Comparison of ENCODE assay signal across 24 cellular contexts in the genomic region with DNA sequence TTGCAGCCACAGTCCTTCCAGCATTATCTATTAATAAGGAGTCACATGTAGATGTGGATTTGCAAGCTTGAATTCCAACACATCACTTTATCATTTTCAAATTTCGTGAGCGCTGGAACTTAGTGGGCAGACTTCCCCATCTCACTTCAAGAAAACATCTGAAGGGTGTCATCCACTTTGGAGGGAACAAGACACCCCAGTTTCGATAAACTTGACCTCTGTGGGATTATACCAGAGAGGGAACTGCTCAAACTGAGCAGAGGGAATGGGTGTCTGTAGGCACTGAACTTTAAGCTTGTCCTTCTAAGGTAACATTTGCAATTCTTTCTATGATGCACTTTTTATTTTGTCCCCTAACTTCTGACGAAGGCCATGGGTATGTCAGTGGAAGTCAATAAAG. TPM values are rescaled to one million over a fixed set of nuclear protein-coding genes. Genes with fewer than 3 reads are reported as not detected.
"Had no signal": no experiment of that assay in that cellular context is flagged by ENCODE, and none has a peak within 500 bp of the region (broad histone marks: within the 10 kb centered on the region; RNA-seq: fewer than 3 reads in every experiment).

No MANE protein-coding gene starts in this region.

- H3K27me3 ChIP-seq: breast epithelium, esophagus muscularis mucosa, foreskin keratinocyte, heart right ventricle, stomach, tibial artery had no signal

- H3K9me3 ChIP-seq: breast epithelium, esophagus muscularis mucosa, heart right ventricle, lower lobe of right lung, mucosa of descending colon, neutrophil, stomach, tibial artery had no signal

- ATAC-seq: activated naive CD4-positive, alpha-beta T cell treated with anti-CD3 and anti-CD28 coated beads, Interleukin-2, amount 50 U/mL, for 72 hours; activated T-cell treated with anti-CD3 and anti-CD28 coated beads, Interleukin-2, amount 50 U/mL, for 4 hours; activated T-helper 17 cell treated with anti-CD3 and anti-CD28 coated beads, Interleukin-2, amount 50 U/mL, for 72 hours; foreskin keratinocyte; heart right ventricle; lower lobe of right lung; mucosa of descending colon; sciatic nerve; stimulated activated effector memory CD8-positive, alpha-beta T cell treated with anti-CD3 and anti-CD28 coated beads, Interleukin-12 subunit alpha, Interleukin-12 subunit beta, amount 100 ng/mL, for 72 hours; T-helper 17 cell had no signal

- DNase-seq: activated CD4-positive, alpha-beta memory T cell treated with anti-CD3 and anti-CD28 coated beads, Interleukin-2, amount 10 ng/mL, durations not matched to agents 7 days and 5 days; activated CD4-positive, alpha-beta T cell treated with anti-CD3 and anti-CD28 coated beads, Interleukin-2, amount 10 ng/mL, durations not matched to agents 24 days and 14 days; activated CD4-positive, CD25-positive, alpha-beta regulatory T cell treated with anti-CD3 and anti-CD28 coated beads, Interleukin-2, amount 50 U/mL, for 72 hours; activated T-cell treated with anti-CD3 and anti-CD28 coated beads, Interleukin-2, amount 50 U/mL, for 4 hours; central memory CD4-positive, alpha-beta T cell; foreskin keratinocyte; heart right ventricle; lower lobe of right lung; mucosa of descending colon; nephron progenitor cell; stimulated activated CD4-positive, alpha-beta T cell treated with anti-CD3 and anti-CD28 coated beads, Interleukin-12 subunit alpha, Interleukin-12 subunit beta, amount 100 ng/mL, for 4 hours; stimulated activated CD4-positive, alpha-beta T cell treated with anti-CD3 and anti-CD28 coated beads, Interleukin-4, amount 100 ng/mL, for 1 hour; stomach; T-helper 17 cell; T1000; tibial artery had no signal

- H3K36me3 ChIP-seq: breast epithelium, esophagus muscularis mucosa, heart right ventricle, lower lobe of right lung, neutrophil, stomach, tibial artery had no signal

- H3K27ac ChIP-seq: breast epithelium, esophagus muscularis mucosa, foreskin keratinocyte, heart right ventricle, lower lobe of right lung, neutrophil, skin epidermis, stomach, tibial artery had no signal

- H3K4me3 ChIP-seq: breast epithelium, esophagus muscularis mucosa, heart right ventricle, lower lobe of right lung, mucosa of descending colon, skin epidermis, stomach, tibial artery had no signal

- H3K4me1 ChIP-seq: breast epithelium had no signal

RNA-seq across cellular contexts. Expression of a gene that starts 27.5 kb away (rescaled TPM):
- total RNA-seq: activated CD4-positive, alpha-beta T cell treated with anti-CD3 and anti-CD28 coated beads, Interleukin-2, amount 10 ng/mL, durations not matched to agents 24 days and 14 days; activated naive CD4-positive, alpha-beta T cell treated with anti-CD3 and anti-CD28 coated beads, Interleukin-2, amount 50 U/mL, for 72 hours; activated T-helper 17 cell treated with anti-CD3 and anti-CD28 coated beads, Interleukin-2, amount 50 U/mL, for 72 hours had no signal
